20 cellular contexts compared by ENCODE assay signal in the genomic region with DNA sequence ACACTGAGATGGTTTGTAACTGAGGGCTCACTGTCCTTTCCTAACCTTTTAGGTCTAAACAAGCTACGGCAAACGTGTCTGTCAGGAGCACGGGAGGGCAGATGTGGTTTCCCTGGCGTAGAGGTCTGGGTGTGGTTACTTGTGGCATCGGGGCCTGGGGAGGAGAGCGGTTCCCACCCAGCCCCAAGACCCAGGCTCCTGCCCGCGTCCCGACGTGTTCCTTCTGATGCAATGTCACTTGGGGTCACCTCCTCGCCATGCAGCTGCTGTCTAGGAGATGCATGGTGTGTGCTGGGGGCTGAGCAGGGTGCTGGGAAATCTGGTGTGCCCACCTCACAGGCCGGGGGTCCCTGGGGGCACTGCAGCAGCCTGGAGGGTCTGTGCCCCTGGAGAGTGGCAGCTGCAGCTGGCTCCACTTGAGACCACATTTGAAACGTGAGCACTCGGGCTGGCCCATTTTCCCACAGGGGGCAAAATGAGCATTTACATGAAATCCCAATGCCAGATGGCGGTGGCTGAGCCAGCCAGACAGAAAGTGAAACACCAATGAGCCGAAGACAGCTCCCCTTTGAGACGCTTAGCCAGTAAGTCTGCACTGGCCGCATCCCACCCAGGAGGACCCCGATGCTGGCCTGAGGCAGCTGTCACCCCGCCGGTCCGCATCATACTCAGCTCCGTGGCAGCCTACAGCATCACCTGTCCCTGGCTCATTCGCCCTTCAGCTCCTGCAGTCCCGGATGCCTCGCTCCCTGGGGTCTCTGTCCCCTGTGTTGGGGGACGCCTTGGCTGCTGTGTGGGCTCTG. TPM values are rescaled to one million over a fixed set of nuclear protein-coding genes. Genes with fewer than 3 reads are reported as not detected.
A peak's percentile ranks its signal among the peaks of the same experiment; 100 is the strongest.
DNase-seq lines count a peak whose midpoint lies in the region.
"Had no signal": no experiment of that assay in that cellular context is flagged by ENCODE, and none has a peak within 500 bp of the region (broad histone marks: within the 10 kb centered on the region; RNA-seq: fewer than 3 reads in every experiment).

No MANE protein-coding gene starts in this region.

- no peak for DNase-seq in activated naive CD4-positive, alpha-beta T cell treated with anti-CD3 and anti-CD28 coated beads, Interleukin-2, amount 10 ng/mL, durations not matched to agents 7 days and 5 days
- no peak for DNase-seq in activated naive CD4-positive, alpha-beta T cell treated with anti-CD3 and anti-CD28 coated beads for 36 hours
- DNase-seq in NCI-H524 treated with DMSO at 0.1 percent for 48 hours (lab: John Stamatoyannopoulos, UW) (peak; percentile 85), NCI-H446 treated with DMSO at 0.1 percent for 48 hours (lab: John Stamatoyannopoulos, UW) (no peak), EL (no peak), cerebellar nuclear complex (lab: John Stamatoyannopoulos, UW) (no peak)
- DNase-seq: activated effector memory CD4-positive, alpha-beta T cell treated with Interleukin-2 at 50 U/mL for 16 hours; brain microvascular endothelial cell; GDM1; GM23248; Karpas-422; left lung; NCI-H1105; NCI-H2081 treated with DMSO at 0.1 percent for 48 hours; PC-3 had no signal

- CTCF ChIA-PET in activated naive CD4-positive, alpha-beta T cell treated with anti-CD3 and anti-CD28 coated beads, Interleukin-2, amount 10 ng/mL, durations not matched to agents 7 days and 5 days (lab: Charles Lee): no interaction called here
- CTCF ChIA-PET in activated naive CD4-positive, alpha-beta T cell treated with anti-CD3 and anti-CD28 coated beads for 36 hours (lab: Charles Lee): no interaction called here

- intact Hi-C loops in activated naive CD4-positive, alpha-beta T cell treated with anti-CD3 and anti-CD28 coated beads for 36 hours (cut with micrococcal nuclease): no loop called here

- H3K27me3 ChIP-seq in layer of hippocampus (ENCODE audit: control insufficient read depth, insufficient read depth, low read length): no peaks in the 10 kb centered on the region
- H3K27me3 ChIP-seq: brain microvascular endothelial cell, heart left ventricle, left lung, neutrophil had no signal

- peak overlapping the region; percentile 28 for H3K27ac Mint-ChIP-seq in activated naive CD4-positive, alpha-beta T cell treated with anti-CD3 and anti-CD28 coated beads, Interleukin-2, amount 10 ng/mL, durations not matched to agents 7 days and 5 days
- H3K27ac Mint-ChIP-seq in activated naive CD4-positive, alpha-beta T cell treated with anti-CD3 and anti-CD28 coated beads for 36 hours: no peak overlapping the region
- H3K27ac Mint-ChIP-seq: T-helper 1 cell treated with Interleukin-12 subunit alpha and Interleukin-12 subunit beta and Interleukin-4 antibody, amounts not matched to agents 30 μg/mL and 1 μg/mL, for 36 hours had no signal

- peaks cover 35% of the 10 kb centered on the region for H3K36me3 Mint-ChIP-seq in activated naive CD4-positive, alpha-beta T cell treated with anti-CD3 and anti-CD28 coated beads, Interleukin-2, amount 10 ng/mL, durations not matched to agents 7 days and 5 days
- peaks cover 19% of the 10 kb centered on the region for H3K36me3 Mint-ChIP-seq in activated naive CD4-positive, alpha-beta T cell treated with anti-CD3 and anti-CD28 coated beads for 36 hours (ENCODE audit: low read depth)

- no peaks in the 10 kb centered on the region for H3K4me1 Mint-ChIP-seq in activated naive CD4-positive, alpha-beta T cell treated with anti-CD3 and anti-CD28 coated beads, Interleukin-2, amount 10 ng/mL, durations not matched to agents 7 days and 5 days
- H3K4me1 Mint-ChIP-seq in activated naive CD4-positive, alpha-beta T cell treated with anti-CD3 and anti-CD28 coated beads for 36 hours (ENCODE audit: low read depth): no peaks in the 10 kb centered on the region

- no peak overlapping the region for H3K4me3 Mint-ChIP-seq in activated naive CD4-positive, alpha-beta T cell treated with anti-CD3 and anti-CD28 coated beads, Interleukin-2, amount 10 ng/mL, durations not matched to agents 7 days and 5 days
- H3K4me3 Mint-ChIP-seq in activated naive CD4-positive, alpha-beta T cell treated with anti-CD3 and anti-CD28 coated beads for 36 hours: no peak overlapping the region
- H3K4me3 Mint-ChIP-seq: T-helper 1 cell treated with Interleukin-12 subunit alpha and Interleukin-12 subunit beta and Interleukin-4 antibody, amounts not matched to agents 30 μg/mL and 1 μg/mL, for 36 hours had no signal

- H3K27ac ChIP-seq in layer of hippocampus (ENCODE audit: low read depth, low read length) (peak overlapping the region; percentile 12), temporal lobe (ENCODE audit: low read depth, low read length) (peak overlapping the region; percentile 95)
- H3K27ac ChIP-seq: brain microvascular endothelial cell, GM23248, neutrophil had no signal

- no peaks in the 10 kb centered on the region for H3K27me3 Mint-ChIP-seq in activated naive CD4-positive, alpha-beta T cell treated with anti-CD3 and anti-CD28 coated beads, Interleukin-2, amount 10 ng/mL, durations not matched to agents 7 days and 5 days
- no peaks in the 10 kb centered on the region for H3K27me3 Mint-ChIP-seq in activated naive CD4-positive, alpha-beta T cell treated with anti-CD3 and anti-CD28 coated beads for 36 hours (ENCODE audit: low read depth)

- H3K9me3 Mint-ChIP-seq in activated naive CD4-positive, alpha-beta T cell treated with anti-CD3 and anti-CD28 coated beads, Interleukin-2, amount 10 ng/mL, durations not matched to agents 7 days and 5 days: no peaks in the 10 kb centered on the region
- H3K9me3 Mint-ChIP-seq in activated naive CD4-positive, alpha-beta T cell treated with anti-CD3 and anti-CD28 coated beads for 36 hours: no peaks in the 10 kb centered on the region
- H3K9me3 Mint-ChIP-seq: T-helper 1 cell treated with Interleukin-12 subunit alpha and Interleukin-12 subunit beta and Interleukin-4 antibody, amounts not matched to agents 30 μg/mL and 1 μg/mL, for 36 hours had no signal

RNA-seq across cellular contexts. Expression of a gene that starts 22.3 kb away (rescaled TPM):
- total RNA-seq in activated naive CD4-positive, alpha-beta T cell treated with anti-CD3 and anti-CD28 coated beads for 36 hours: 10 to 100 TPM; 43.5 to 45.5 TPM
- 36.1 TPM for total RNA-seq in temporal lobe

RNA-seq across cellular contexts. Expression of a gene that starts 31.2 kb away (rescaled TPM):
- total RNA-seq in activated naive CD4-positive, alpha-beta T cell treated with anti-CD3 and anti-CD28 coated beads for 36 hours: 10 to 100 TPM; 40.8 to 41.9 TPM
- total RNA-seq in temporal lobe: 8.9 TPM

RNA-seq across cellular contexts. Expression of a gene that starts 53.2 kb away (rescaled TPM):
- total RNA-seq in activated naive CD4-positive, alpha-beta T cell treated with anti-CD3 and anti-CD28 coated beads for 36 hours: 10 to 100 TPM; 19.9 to 20.4 TPM
- 4.7 TPM for total RNA-seq in temporal lobe
